8 cellular contexts compared by ENCODE assay signal in the genomic region with DNA sequence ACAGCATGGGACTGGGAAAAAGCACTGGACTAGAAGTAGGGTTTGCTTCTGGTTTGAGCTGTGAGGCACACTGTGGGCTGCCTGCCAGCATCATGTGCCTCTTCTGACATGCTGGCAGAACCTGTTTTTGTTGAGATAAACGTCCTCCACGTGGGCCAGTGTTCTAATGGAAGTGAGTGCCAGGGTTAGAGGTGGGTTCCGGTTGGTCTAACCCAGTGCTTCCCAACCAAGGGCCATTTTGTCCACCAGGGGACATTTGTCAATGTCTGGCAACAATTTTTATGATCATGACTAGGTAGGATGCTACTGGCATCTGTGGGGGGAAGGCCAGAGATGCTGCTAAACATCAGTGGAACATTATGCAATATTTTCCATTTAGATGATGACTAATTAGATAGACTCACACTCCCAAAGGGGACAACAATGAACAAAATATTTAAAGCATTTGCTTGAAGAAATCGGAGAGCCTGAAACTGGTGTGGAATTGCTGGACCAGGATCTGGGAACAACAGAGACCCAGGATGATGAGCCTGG. TPM values are rescaled to one million over a fixed set of nuclear protein-coding genes. Genes with fewer than 3 reads are reported as not detected.
A peak's percentile ranks its signal among the peaks of the same experiment; 100 is the strongest.
DNase-seq lines count a peak whose midpoint lies in the region; ATAC-seq and TF ChIP-seq lines count a peak whose summit lies in the region.

No MANE protein-coding gene starts in this region.

- peak; percentile 80 for DNase-seq in GOT3 (lab: John Stamatoyannopoulos, UW)
- peak; percentile 78 for DNase-seq in RKO (ENCODE audit: low spot score)
- no peak for DNase-seq in stimulated activated naive B cell treated with anti-CD40 and anti-IgM and Interleukin-4, amounts not matched to agents 10 μg/mL and 1 μg/mL and 100 μg/mL, for 72 hours
- DNase-seq in GM20000 (ENCODE audit: low spot score), result no peak
- DNase-seq in occipital lobe (lab: John Stamatoyannopoulos, UW), result no peak

- H3K36me3 Mint-ChIP-seq in stimulated activated naive B cell treated with anti-CD40 and anti-IgM and Interleukin-4, amounts not matched to agents 10 μg/mL and 1 μg/mL and 100 μg/mL, for 72 hours, result peaks cover 14% of the 10 kb centered on the region in 2 donors

- no peak for TF ChIP-seq EP300 in gastroesophageal sphincter (IDR thresholded peaks at IDR 0.05)

- peaks cover 2 to 5% of the 10 kb centered on the region in 2 donors for H3K9me3 Mint-ChIP-seq in stimulated activated naive B cell treated with anti-CD40 and anti-IgM and Interleukin-4, amounts not matched to agents 10 μg/mL and 1 μg/mL and 100 μg/mL, for 72 hours

- H3K4me1 Mint-ChIP-seq in stimulated activated naive B cell treated with anti-CD40 and anti-IgM and Interleukin-4, amounts not matched to agents 10 μg/mL and 1 μg/mL and 100 μg/mL, for 72 hours, result peaks cover 0 to 8% of the 10 kb centered on the region in 2 donors

- H3K4me1 ChIP-seq in gastroesophageal sphincter, result peaks cover 3 to 39% (median 19%) of the 10 kb centered on the region in 3 donors

- no peak overlapping the region for H3K4me3 Mint-ChIP-seq in stimulated activated naive B cell treated with anti-CD40 and anti-IgM and Interleukin-4, amounts not matched to agents 10 μg/mL and 1 μg/mL and 100 μg/mL, for 72 hours

- H3K27ac Mint-ChIP-seq in stimulated activated naive B cell treated with anti-CD40 and anti-IgM and Interleukin-4, amounts not matched to agents 10 μg/mL and 1 μg/mL and 100 μg/mL, for 72 hours, result peak overlapping the region; percentile 25

- H3K9me3 ChIP-seq in gastroesophageal sphincter, result no peaks in the 10 kb centered on the region

- H3K27me3 ChIP-seq in gastroesophageal sphincter, result no peaks in the 10 kb centered on the region

- ATAC-seq in gastroesophageal sphincter (peak; percentile 90), GM18873 (IDR thresholded peaks at IDR 0.05; ENCODE audit: low FRiP score, unreplicated experiment) (no peak), GM18519 (IDR thresholded peaks at IDR 0.05; ENCODE audit: low FRiP score, unreplicated experiment) (no peak)
- no peak for ATAC-seq in stimulated activated naive B cell treated with anti-CD40 and anti-IgM and Interleukin-4, amounts not matched to agents 10 μg/mL and 1 μg/mL and 100 μg/mL, for 72 hours (replicated peaks)

- 0 to 17% methylated on average over 1 to 4 of the region's 4 CpGs for WGBS in gastroesophageal sphincter (ENCODE audit: low coverage in 1 of 2), 2 donors

- H3K4me3 ChIP-seq in gastroesophageal sphincter, result no peak overlapping the region

- peaks cover 0 to 4% of the 10 kb centered on the region in 2 donors for H3K36me3 ChIP-seq in gastroesophageal sphincter

- H3K27ac ChIP-seq in gastroesophageal sphincter, result peak overlapping the region in 3 of 4 donors; percentile 28 to 43 (median 39)

- peak in 1 of 4 experiments; percentile 49 for TF ChIP-seq CTCF in gastroesophageal sphincter (IDR thresholded peaks at IDR 0.05)
- TF ChIP-seq CTCF in GM20000 (IDR thresholded peaks at IDR 0.05; ENCODE audit: extremely low read depth, missing control alignments), result no peak

- TF ChIP-seq POLR2A in gastroesophageal sphincter (IDR thresholded peaks at IDR 0.05), result no peak

- no peaks in the 10 kb centered on the region for H3K27me3 Mint-ChIP-seq in stimulated activated naive B cell treated with anti-CD40 and anti-IgM and Interleukin-4, amounts not matched to agents 10 μg/mL and 1 μg/mL and 100 μg/mL, for 72 hours

RNA-seq across cellular contexts. Expression of gene APMAP, which starts 7.8 kb away (rescaled TPM):
- total RNA-seq in gastroesophageal sphincter (10 to 100 TPM; 24.3 to 46.8 (median 35.9) TPM), occipital lobe (60.7 TPM)

RNA-seq across cellular contexts. Expression of gene CST7, which starts 51.3 kb away (rescaled TPM):
- 1 to 10 TPM in 1 of 4 donors, under 1 TPM in 1, not detected in 2; 0.37 to 4.0 TPM for total RNA-seq in gastroesophageal sphincter
- total RNA-seq in occipital lobe, result 0.31 TPM

RNA-seq across cellular contexts. Expression of gene ACSS1, which starts 57.6 kb away (rescaled TPM):
- total RNA-seq in gastroesophageal sphincter (100 to 1,000 TPM in 1 of 4 donors, 10 to 100 TPM in 3; 44.7 to 105 (median 61.6) TPM), occipital lobe (3.7 TPM)

Comparison
In these comparisons a context has a peak if more than half of its experiments do, and no peak if none do; other contexts are left out.
1. DNase-seq: peak in GOT3 (single experiment) and RKO (single experiment); none in stimulated activated naive B cell treated with anti-CD40 and anti-IgM and Interleukin-4, amounts not matched to agents 10 μg/mL and 1 μg/mL and 100 μg/mL, for 72 hours (single experiment), GM20000 (single experiment) and occipital lobe (single experiment).